ENCODE assay signal across 29 cellular contexts in the genomic region with DNA sequence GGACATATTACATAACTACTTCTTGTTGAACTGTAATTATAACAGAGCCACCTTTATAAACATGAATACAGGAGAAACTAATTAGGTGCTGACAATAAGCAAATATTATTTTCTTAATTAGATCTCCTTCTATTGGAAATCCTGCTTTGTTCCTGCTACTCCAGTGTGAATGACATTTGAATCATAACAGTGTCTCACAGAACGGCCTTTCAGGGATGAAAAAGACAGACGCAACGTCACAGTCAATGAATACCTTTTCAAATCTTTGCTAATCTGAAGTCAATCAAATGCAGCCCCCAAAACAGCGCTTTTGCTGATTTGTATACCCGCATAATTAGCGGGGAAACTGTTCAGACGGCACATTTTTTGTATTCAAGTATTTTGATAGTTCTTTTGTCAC.
"Had no signal": no experiment of that assay in that cellular context is flagged by ENCODE, and none has a peak within 500 bp of the region (broad histone marks: within the 10 kb centered on the region; RNA-seq: fewer than 3 reads in every experiment).

No MANE protein-coding gene starts in this region.

- H3K27ac ChIP-seq: adrenal gland, body of pancreas, brain microvascular endothelial cell, breast epithelium, VCaP had no signal

- H3K4me3 ChIP-seq: adrenal gland, body of pancreas, breast epithelium had no signal

- H3K4me1 ChIP-seq: adrenal gland, body of pancreas, breast epithelium had no signal

- H3K27me3 ChIP-seq: adrenal gland, body of pancreas, brain microvascular endothelial cell, breast epithelium had no signal

- DNase-seq: activated B cell treated with CpG ODN at 0.5 μM for 24 hours; activated CD4-positive, alpha-beta memory T cell treated with anti-CD3 and anti-CD28 coated beads for 36 hours; activated CD4-positive, alpha-beta T cell treated with anti-CD3 and anti-CD28 coated beads for 4 hours; activated CD4-positive, alpha-beta T cell treated with anti-CD3 and anti-CD28 coated beads, Interleukin-2, amount 10 ng/mL, durations not matched to agents 24 days and 14 days; activated CD4-positive, alpha-beta T cell treated with anti-CD3 and anti-CD28 coated beads, Interleukin-2, amount 50 U/mL, for 1 hour; activated CD4-positive, alpha-beta T cell treated with anti-CD3 and anti-CD28 coated beads, Interleukin-2, amount 50 U/mL, for 4 hours; activated CD4-positive, CD25-positive, alpha-beta regulatory T cell treated with anti-CD3 and anti-CD28 coated beads, Interleukin-2, amount 50 U/mL, for 72 hours; activated CD8-positive, alpha-beta memory T cell treated with anti-CD3 and anti-CD28 coated beads, Interleukin-2, amount 50 U/mL, for 4 hours; activated CD8-positive, alpha-beta T cell treated with anti-CD3 and anti-CD28 coated beads for 36 hours; activated effector memory CD4-positive, alpha-beta T cell treated with anti-CD3 and anti-CD28 coated beads, Interleukin-2, amount 50 U/mL, for 16 hours; activated gamma-delta T cell treated with Interleukin-2 at 50 U/mL for 16 hours; activated naive CD4-positive, alpha-beta T cell; activated naive CD4-positive, alpha-beta T cell treated with anti-CD3 and anti-CD28 coated beads for 36 hours; activated naive CD4-positive, alpha-beta T cell treated with anti-CD3 and anti-CD28 coated beads, Interleukin-2, amount 50 U/mL, for 16 hours; activated naive CD8-positive, alpha-beta T cell treated with anti-CD3 and anti-CD28 coated beads for 36 hours; activated T-cell treated with anti-CD3 and anti-CD28 coated beads for 4 hours; activated T-cell treated with anti-CD3 and anti-CD28 coated beads, Interleukin-2, amount 50 U/mL, for 1 hour; activated T-cell treated with anti-CD3 and anti-CD28 coated beads, Interleukin-2, amount 50 U/mL, for 4 hours; activated T-cell treated with anti-CD3 and anti-CD28 coated beads, Interleukin-2, amount 50 U/mL, for 72 hours; adrenal gland; amniotic stem cell; aorta; body of pancreas; brain microvascular endothelial cell; central memory CD4-positive, alpha-beta T cell; T-helper 2 cell; T-helper 9 cell had no signal

- H3K36me3 ChIP-seq: adrenal gland, brain microvascular endothelial cell, breast epithelium had no signal

- H3K9me3 ChIP-seq: adrenal gland, body of pancreas, breast epithelium had no signal
